In the genomic region with DNA sequence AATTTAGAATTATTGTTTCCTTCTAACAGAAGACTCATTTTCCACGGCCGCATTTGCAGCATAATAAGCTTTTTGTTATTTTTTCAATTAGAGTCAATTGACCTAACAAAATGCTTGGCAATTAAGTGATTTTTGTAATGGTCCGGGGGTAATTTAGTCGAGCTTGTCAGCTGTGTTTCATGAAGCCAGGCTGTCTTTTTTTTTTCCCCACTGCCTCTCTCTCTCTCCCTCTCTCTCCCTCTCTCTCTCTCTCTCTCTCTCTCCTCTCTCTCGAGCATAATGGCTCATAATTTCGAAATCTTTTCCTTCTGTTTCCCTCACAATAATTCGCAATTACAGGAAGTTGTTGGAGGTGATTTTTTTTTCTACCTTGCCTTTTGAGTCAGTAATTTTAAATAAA, we compare ENCODE assay signal across 13 cellular contexts.
A peak's percentile ranks its signal among the peaks of the same experiment; 100 is the strongest.
DNase-seq lines count a peak whose midpoint lies in the region.
"Had no signal": no experiment of that assay in that cellular context is flagged by ENCODE, and none has a peak within 500 bp of the region (broad histone marks: within the 10 kb centered on the region; RNA-seq: fewer than 3 reads in every experiment).

No MANE protein-coding gene starts in this region.

- H3K4me3 Mint-ChIP-seq in activated naive CD4-positive, alpha-beta T cell treated with anti-CD3 and anti-CD28 coated beads, Interleukin-2, amount 50 U/mL, for 24 hours = peak overlapping the region; percentile 91
- H3K4me3 Mint-ChIP-seq: CD14-positive monocyte had no signal

- H3K36me3 Mint-ChIP-seq in activated naive CD4-positive, alpha-beta T cell treated with anti-CD3 and anti-CD28 coated beads, Interleukin-2, amount 50 U/mL, for 24 hours = no peaks in the 10 kb centered on the region
- H3K36me3 Mint-ChIP-seq: CD14-positive monocyte had no signal

- H3K27me3 Mint-ChIP-seq in activated naive CD4-positive, alpha-beta T cell treated with anti-CD3 and anti-CD28 coated beads, Interleukin-2, amount 50 U/mL, for 24 hours = no peaks in the 10 kb centered on the region

- H3K36me3 ChIP-seq in SK-N-MC (ENCODE audit: insufficient read depth, low read length) (no peaks in the 10 kb centered on the region), thymus (ENCODE audit: control insufficient read depth, insufficient read depth) (no peaks in the 10 kb centered on the region)
- H3K36me3 ChIP-seq: heart left ventricle had no signal

- no peaks in the 10 kb centered on the region for H3K27me3 ChIP-seq in thymus (ENCODE audit: control insufficient read depth, insufficient read depth)

- no peak for DNase-seq in activated naive CD4-positive, alpha-beta T cell treated with Interleukin-2 at 50 U/mL for 16 hours
- no peak for DNase-seq in SK-N-MC (ENCODE audit: low read depth, low spot score)
- DNase-seq in foreskin melanocyte = peak; percentile 1
- no peak for DNase-seq in SIG-M5 treated with dmso at 0.1 percent for 504 hours (lab: John Stamatoyannopoulos, UW; ENCODE audit: unreplicated experiment)
- DNase-seq in NOMO-1 treated with dmso at 0.1 percent for 144 hours (lab: John Stamatoyannopoulos, UW; ENCODE audit: unreplicated experiment) = no peak
- DNase-seq in NCI-H345 treated with DMSO at 0.1 percent for 48 hours (lab: John Stamatoyannopoulos, UW; ENCODE audit: unreplicated experiment) = no peak
- DNase-seq: effector CD8-positive, alpha-beta T cell; heart left ventricle; stimulated activated CD4-positive, alpha-beta T cell treated with anti-CD3 and anti-CD28 coated beads, Interleukin-2, amount 100 ng/mL, for 24 hours had no signal

- H3K9me3 ChIP-seq in SK-N-MC (ENCODE audit: low read depth, low read length) (no peaks in the 10 kb centered on the region), thymus (ENCODE audit: control insufficient read depth) (peaks cover 1% of the 10 kb centered on the region)
- H3K9me3 ChIP-seq: heart left ventricle had no signal

- H3K9me3 Mint-ChIP-seq in activated naive CD4-positive, alpha-beta T cell treated with anti-CD3 and anti-CD28 coated beads, Interleukin-2, amount 50 U/mL, for 24 hours = no peaks in the 10 kb centered on the region
- H3K9me3 Mint-ChIP-seq: CD14-positive monocyte had no signal

- WGBS in thymus = 11% methylated on average over 7 of the region's 7 CpGs

- peaks cover 97% of the 10 kb centered on the region for H3K4me1 Mint-ChIP-seq in activated naive CD4-positive, alpha-beta T cell treated with anti-CD3 and anti-CD28 coated beads, Interleukin-2, amount 50 U/mL, for 24 hours
- H3K4me1 Mint-ChIP-seq: CD14-positive monocyte had no signal

- H3K4me1 ChIP-seq in thymus (ENCODE audit: control insufficient read depth, insufficient read depth, low read length) = peaks cover 50% of the 10 kb centered on the region
- H3K4me1 ChIP-seq: heart left ventricle had no signal

- H3K27ac ChIP-seq in SK-N-MC = peak overlapping the region; percentile 86
- H3K27ac ChIP-seq in thymus (ENCODE audit: low read depth) = peak overlapping the region; percentile 96

- H3K9ac ChIP-seq in SK-N-MC (ENCODE audit: insufficient read length) = peak overlapping the region; percentile 53

- H3K4me3 ChIP-seq in SK-N-MC (peak overlapping the region; percentile 62), thymus (ENCODE audit: low read length) (peak overlapping the region; percentile 36)
- H3K4me3 ChIP-seq: heart left ventricle, lung had no signal

- H3K27ac Mint-ChIP-seq in activated naive CD4-positive, alpha-beta T cell treated with anti-CD3 and anti-CD28 coated beads, Interleukin-2, amount 50 U/mL, for 24 hours = peak overlapping the region; percentile 100
- H3K27ac Mint-ChIP-seq: CD14-positive monocyte had no signal
